In the genomic region with DNA sequence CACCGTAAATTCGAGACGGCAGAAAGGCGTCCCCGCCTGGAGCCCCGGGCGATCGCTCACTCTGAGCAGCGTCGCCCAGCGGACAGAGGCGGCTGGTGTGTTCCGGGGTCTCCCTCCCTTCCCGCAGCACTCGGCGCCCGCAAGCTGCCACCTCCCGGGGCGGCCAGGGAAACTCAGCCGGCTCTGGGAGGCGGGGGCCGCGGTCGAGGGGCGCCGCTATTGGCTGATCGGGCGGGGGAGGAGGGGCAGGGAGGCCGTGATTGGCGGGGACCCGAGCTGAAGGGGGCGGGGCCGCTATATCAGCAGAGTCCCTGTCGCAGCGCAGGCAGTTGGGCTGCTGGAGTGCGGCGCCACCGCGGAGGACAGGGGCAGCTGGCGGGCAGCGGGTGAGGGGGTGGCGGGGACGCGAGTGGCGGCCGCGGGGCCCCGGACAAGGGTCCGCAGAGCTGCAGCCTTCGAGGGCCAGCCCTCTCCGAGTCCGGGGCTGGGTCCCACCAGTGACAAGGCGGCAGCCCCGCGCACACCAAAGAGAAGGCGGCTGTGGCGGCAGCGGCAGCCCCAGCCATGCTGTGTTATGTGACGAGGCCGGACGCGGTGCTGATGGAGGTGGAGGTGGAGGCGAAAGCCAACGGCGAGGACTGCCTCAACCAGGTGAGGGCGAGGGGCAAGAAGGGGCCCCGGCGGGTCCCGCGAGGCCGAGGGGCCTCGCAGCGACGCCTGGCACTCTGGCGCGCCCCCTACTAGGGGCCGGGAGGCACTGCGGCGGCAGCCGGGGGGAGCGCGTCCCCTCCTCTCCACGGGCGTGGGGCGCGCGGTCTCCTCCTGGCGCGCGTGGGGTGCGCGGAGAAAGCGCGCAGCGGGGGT, we compare ENCODE assay signal across 8 cellular contexts. TPM values are rescaled to one million over a fixed set of nuclear protein-coding genes. Genes with fewer than 3 reads are reported as not detected.
DNase-seq lines count a peak whose midpoint lies in the region; ATAC-seq and TF ChIP-seq lines count a peak whose summit lies in the region.

Gene MYLIP (plus strand): TSS at position 328 of the 864 bp plus-strand sequence. CDS start 237 bp downstream, at position 565.

- H3K4me1 Mint-ChIP-seq in activated naive CD4-positive, alpha-beta T cell treated with anti-CD3 and anti-CD28 coated beads, Interleukin-2, amount 50 U/mL, for 24 hours: peaks cover 43% of the 10 kb centered on the region

- H3K27me3 Mint-ChIP-seq in activated naive CD4-positive, alpha-beta T cell treated with anti-CD3 and anti-CD28 coated beads, Interleukin-2, amount 50 U/mL, for 24 hours: no peaks in the 10 kb centered on the region

- peak within 1 kb of the TSS; percentile 87 for H3K27ac Mint-ChIP-seq in activated naive CD4-positive, alpha-beta T cell treated with anti-CD3 and anti-CD28 coated beads, Interleukin-2, amount 50 U/mL, for 24 hours

- DNase-seq in GM12864 (ENCODE audit: low read depth) (peak; percentile 74), NCI-H1092 (lab: John Stamatoyannopoulos, UW) (peak; percentile 82), SK-N-SH (peak; percentile 99), glomerular endothelial cell (ENCODE audit: extremely low read depth, low read depth, low spot score) (peak; percentile 39), occipital lobe (lab: John Stamatoyannopoulos, UW) (peak; percentile 98), suprapubic skin (ENCODE audit: low spot score in 2 of 2) (peak; percentile 99)

- TF ChIP-seq CTCF in GM12864 (IDR thresholded peaks at IDR 0.05; ENCODE audit: low read depth, low read length, missing control alignments): peak; percentile 78
- peak; percentile 51 for TF ChIP-seq CTCF in SK-N-SH (IDR thresholded peaks at IDR 0.05)
- TF ChIP-seq CTCF in suprapubic skin (IDR thresholded peaks at IDR 0.05): peak; percentile 19 to 81

- H4K20me1 ChIP-seq in SK-N-SH (ENCODE audit: insufficient read depth): no peaks in the 10 kb centered on the region

- peak within 1 kb of the TSS in 1 of 2 experiments; percentile 74; a peak in 1 of 4 replicates for H3K27ac ChIP-seq in SK-N-SH (ENCODE audit: low read depth in 2 of 2, low read length in 1 of 2)
- peak within 1 kb of the TSS; percentile 94 for H3K27ac ChIP-seq in suprapubic skin

- peak; percentile 71 for TF ChIP-seq RAD21 in SK-N-SH (IDR thresholded peaks at IDR 0.05; ENCODE audit: low read length)

- H3K4me1 ChIP-seq in SK-N-SH (ENCODE audit: control insufficient read depth in 1 of 2, insufficient read depth in 2 of 2, low read depth in 1 of 2, low read length in 1 of 2): peaks cover 23 to 27% of the 10 kb centered on the region in 2 experiments; a peak in 3 of 4 replicates
- peaks cover 45% of the 10 kb centered on the region for H3K4me1 ChIP-seq in suprapubic skin

- peak within 1 kb of the TSS; percentile 90 for H2AFZ ChIP-seq in SK-N-SH (ENCODE audit: low read depth)

- CTCF ChIA-PET in SK-N-SH (lab: Yijun Ruan, JAX): interaction anchor here (0.6 to 5.1 kb wide), 46 partner anchors 8 to 467 kb away, joined by 3 to 57 read pairs (median 4); no protein-coding TSS in a partner anchor

- H3K36me3 Mint-ChIP-seq in activated naive CD4-positive, alpha-beta T cell treated with anti-CD3 and anti-CD28 coated beads, Interleukin-2, amount 50 U/mL, for 24 hours: peaks cover 4% of the 10 kb centered on the region

- peaks cover 26% of the 10 kb centered on the region for H3F3A ChIP-seq in SK-N-SH (replicated peaks; ENCODE audit: insufficient read depth)

- WGBS in SK-N-SH (ENCODE audit: low lambda C conversion rate): under 1% methylated on average over 27 of the region's 95 CpGs
- 0% methylated on average over 46 of the region's 95 CpGs for WGBS in suprapubic skin

- H3K9ac ChIP-seq in SK-N-SH: peak within 1 kb of the TSS; percentile 68

- peak within 1 kb of the TSS; percentile 98 for H3K4me2 ChIP-seq in SK-N-SH

- no peaks in the 10 kb centered on the region for H3K9me3 Mint-ChIP-seq in activated naive CD4-positive, alpha-beta T cell treated with anti-CD3 and anti-CD28 coated beads, Interleukin-2, amount 50 U/mL, for 24 hours

- ATAC-seq in HG02610 (IDR thresholded peaks at IDR 0.05; ENCODE audit: unreplicated experiment): peak; percentile 83

- peak; percentile 97 to 99 for TF ChIP-seq POLR2A in suprapubic skin (IDR thresholded peaks at IDR 0.05)

- H3K4me3 ChIP-seq in GM12864 (ENCODE audit: low read depth, low read length): peak within 1 kb of the TSS; percentile 74
- H3K4me3 ChIP-seq in SK-N-SH (ENCODE audit: low read depth in 2 of 2, low read length in 1 of 2): peak within 1 kb of the TSS; percentile 67 to 89
- H3K4me3 ChIP-seq in suprapubic skin: peak within 1 kb of the TSS; percentile 77

- H3K36me3 ChIP-seq in SK-N-SH (replicated peaks in 1 of 2; ENCODE audit: control insufficient read depth in 1 of 2, insufficient read depth in 2 of 2, low read length in 1 of 2) (peaks cover 0 to 4% of the 10 kb centered on the region in 2 experiments), suprapubic skin (peaks cover 4% of the 10 kb centered on the region)

- POLR2A ChIA-PET in SK-N-SH (lab: Yijun Ruan, JAX): interaction anchor here (0.5 to 1.3 kb wide), 10 partner anchors 8 to 438 kb away, joined by 3 to 13 read pairs (median 4); no protein-coding TSS in a partner anchor

- peak within 1 kb of the TSS; percentile 96 for H3K4me3 Mint-ChIP-seq in activated naive CD4-positive, alpha-beta T cell treated with anti-CD3 and anti-CD28 coated beads, Interleukin-2, amount 50 U/mL, for 24 hours

- H3K9me2 ChIP-seq in SK-N-SH: no peaks in the 10 kb centered on the region

- no peaks in the 10 kb centered on the region for H3K9me3 ChIP-seq in SK-N-SH
- H3K9me3 ChIP-seq in suprapubic skin: no peaks in the 10 kb centered on the region

- peak in 1 of 2 experiments; percentile 30; a peak in 1 of 4 replicates for TF ChIP-seq EP300 in SK-N-SH (IDR thresholded peaks at IDR 0.05; ENCODE audit: borderline replicate concordance in 1 of 2, low read depth in 1 of 2, low read length in 1 of 2)
- no peak for TF ChIP-seq EP300 in suprapubic skin (IDR thresholded peaks at IDR 0.05)

- no peaks in the 10 kb centered on the region for H3K79me2 ChIP-seq in SK-N-SH (ENCODE audit: insufficient read depth)

- H3K27me3 ChIP-seq in SK-N-SH (ENCODE audit: insufficient read depth): peaks cover 15% of the 10 kb centered on the region
- no peaks in the 10 kb centered on the region for H3K27me3 ChIP-seq in suprapubic skin

TF ChIP-seq in SK-N-SH, 30 proteins besides CTCF, POLR2A, EP300 and RAD21 (continues in another document):
- TF ChIP-seq, protein P1, sequence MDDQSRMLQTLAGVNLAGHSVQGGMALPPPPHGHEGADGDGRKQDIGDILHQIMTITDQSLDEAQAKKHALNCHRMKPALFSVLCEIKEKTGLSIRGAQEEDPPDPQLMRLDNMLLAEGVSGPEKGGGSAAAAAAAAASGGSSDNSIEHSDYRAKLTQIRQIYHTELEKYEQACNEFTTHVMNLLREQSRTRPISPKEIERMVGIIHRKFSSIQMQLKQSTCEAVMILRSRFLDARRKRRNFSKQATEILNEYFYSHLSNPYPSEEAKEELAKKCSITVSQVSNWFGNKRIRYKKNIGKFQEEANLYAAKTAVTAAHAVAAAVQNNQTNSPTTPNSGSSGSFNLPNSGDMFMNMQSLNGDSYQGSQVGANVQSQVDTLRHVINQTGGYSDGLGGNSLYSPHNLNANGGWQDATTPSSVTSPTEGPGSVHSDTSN (IDR thresholded peaks at IDR 0.05): peak; percentile 55
- TF ChIP-seq USF2 (IDR thresholded peaks at IDR 0.05; ENCODE audit: borderline replicate concordance, low read depth, low read length) (no peak), MXI1 (IDR thresholded peaks at IDR 0.05; ENCODE audit: low read depth, low read length) (0 out of 2 replicates have a peak, but pooled peaks have one; percentile 34), SMC3 (IDR thresholded peaks at IDR 0.05; ENCODE audit: low read depth, low read length) (peak; percentile 70), TEAD4 (IDR thresholded peaks at IDR 0.05; ENCODE audit: borderline replicate concordance, insufficient read depth) (no peak), CHD2 (IDR thresholded peaks at IDR 0.05; ENCODE audit: low read length, partially characterized antibody) (peak; percentile 97), FOXJ3 (CRISPR knock-in tag; IDR thresholded peaks at IDR 0.05) (no peak; the same call in none of the 2 replicates), POLR2AphosphoS5 (IDR thresholded peaks at IDR 0.05; ENCODE audit: low read depth, low read length) (peak; percentile 96), ZBTB33 (IDR thresholded peaks at IDR 0.05; ENCODE audit: borderline replicate concordance, low read depth) (no peak), SIN3A (IDR thresholded peaks at IDR 0.05; ENCODE audit: borderline replicate concordance, low read depth, low read length) (0 out of 2 replicates have a peak, but pooled peaks have one; percentile 21), YY1 (IDR thresholded peaks at IDR 0.05; ENCODE audit: low read depth) (no peak), NRF1 (IDR thresholded peaks at IDR 0.05; ENCODE audit: low read depth, low read length) (no peak), TCF12 (IDR thresholded peaks at IDR 0.05) (peak; percentile 41; the same call in 1 of the 2 replicates), ELF1 (IDR thresholded peaks at IDR 0.05) (peak; percentile 47; the same call in 1 of the 2 replicates)

RNA-seq across cellular contexts. Expression of gene MYLIP, which starts in this region (rescaled TPM):
- 3.1 and 3.8 TPM in 2 replicates for polyA plus RNA-seq in SK-N-SH (2012; rRNA removed)
- polyA plus RNA-seq in SK-N-SH (2012; cell fraction: cytosol; rRNA removed): 3.4 TPM in 2 replicates
- 6.3 and 7.0 TPM in 2 replicates for polyA plus RNA-seq in SK-N-SH (2012; cell fraction: nucleus; rRNA removed)
- total RNA-seq in glomerular endothelial cell: 16.7 and 18.0 TPM in 2 replicates
- total RNA-seq in occipital lobe: 66.6 TPM
- total RNA-seq in suprapubic skin: 10 to 100 TPM; 25.9 to 53.0 (median 36.5) TPM

Comparison
In these comparisons a context has a peak if more than half of its experiments do, and no peak if none do; other contexts are left out.
1. DNase-seq: peak in every context shown above with its lines; median percentile 99 in SK-N-SH; 99 in suprapubic skin; 98 in occipital lobe; 82 in NCI-H1092; 74 in GM12864; 39 in glomerular endothelial cell.